15 cellular contexts compared by ENCODE assay signal in the genomic region with DNA sequence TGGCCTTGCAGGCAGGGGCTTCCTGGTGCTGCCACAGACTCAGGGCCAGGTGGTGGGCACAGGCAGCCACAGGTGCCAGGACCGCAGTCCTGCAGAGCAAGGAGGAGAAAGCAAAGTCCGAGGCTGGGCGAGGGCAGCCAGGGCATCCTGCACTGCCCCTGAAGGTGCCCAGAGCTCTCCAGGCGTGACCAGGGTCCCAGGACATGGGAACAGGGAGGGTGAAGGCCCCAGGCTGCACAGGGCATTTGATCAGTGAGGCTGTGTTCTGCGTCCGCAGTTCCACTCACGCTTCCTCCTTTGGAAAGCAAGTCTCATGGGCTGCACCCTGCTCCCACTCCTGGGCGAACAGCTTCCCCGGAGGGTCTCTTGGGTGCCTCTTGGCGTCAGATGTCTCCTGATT. TPM values are rescaled to one million over a fixed set of nuclear protein-coding genes. Genes with fewer than 3 reads are reported as not detected.
DNase-seq lines count a peak whose midpoint lies in the region; ATAC-seq and TF ChIP-seq lines count a peak whose summit lies in the region.
"Had no signal": no experiment of that assay in that cellular context is flagged by ENCODE, and none has a peak within 500 bp of the region (broad histone marks: within the 10 kb centered on the region; RNA-seq: fewer than 3 reads in every experiment).

No MANE protein-coding gene starts in this region.

- H3K9me3 Mint-ChIP-seq in stimulated activated naive CD8-positive, alpha-beta T cell treated with anti-CD3 and anti-CD28 coated beads, Interleukin-15, Interleukin-2, amounts not matched to agents 100 ng/mL and 50 ng/mL, for 24 hours, result no peaks in the 10 kb centered on the region
- H3K9me3 Mint-ChIP-seq in activated B cell treated with CpG ODN at 0.5 μM for 24 hours, result no peaks in the 10 kb centered on the region

- H3K4me1 Mint-ChIP-seq in stimulated activated naive CD8-positive, alpha-beta T cell treated with anti-CD3 and anti-CD28 coated beads, Interleukin-15, Interleukin-2, amounts not matched to agents 100 ng/mL and 50 ng/mL, for 24 hours (ENCODE audit: low read depth), result peaks cover 37% of the 10 kb centered on the region
- H3K4me1 Mint-ChIP-seq in activated B cell treated with CpG ODN at 0.5 μM for 24 hours, result peaks cover 87% of the 10 kb centered on the region

- H3K36me3 Mint-ChIP-seq in stimulated activated naive CD8-positive, alpha-beta T cell treated with anti-CD3 and anti-CD28 coated beads, Interleukin-15, Interleukin-2, amounts not matched to agents 100 ng/mL and 50 ng/mL, for 24 hours (ENCODE audit: low read depth), result no peaks in the 10 kb centered on the region
- peaks cover 17% of the 10 kb centered on the region for H3K36me3 Mint-ChIP-seq in activated B cell treated with CpG ODN at 0.5 μM for 24 hours (ENCODE audit: low read depth)

- intact Hi-C loops in activated B cell treated with CpG ODN at 0.5 μM for 24 hours (cut with micrococcal nuclease), result no loop called here

- CTCF ChIA-PET in activated B cell treated with CpG ODN at 0.5 μM for 24 hours (lab: Charles Lee), result interaction anchor here (0.8 to 2.2 kb wide), 4 partner anchors 22 to 40 kb away, joined by 3 to 16 read pairs (median 3); no protein-coding TSS in a partner anchor
- CTCF ChIA-PET in HEK293T (lab: Yijun Ruan, JAX), result no interaction called here

- no peak for DNase-seq in stimulated activated naive CD8-positive, alpha-beta T cell treated with anti-CD3 and anti-CD28 coated beads, Interleukin-15, Interleukin-2, amounts not matched to agents 100 U/mL and 50 U/mL, for 24 hours
- DNase-seq in activated B cell treated with CpG ODN at 0.5 μM for 24 hours (no peak), hippocampal formation (lab: John Stamatoyannopoulos, UW) (no peak), HEK293T (ENCODE audit: extremely low spot score) (no peak), foreskin keratinocyte (no peak)
- DNase-seq: ACHN, brain microvascular endothelial cell, DMS153, glutamatergic neuron, NCI-H1105 treated with DMSO at 0.1 percent for 48 hours, NCI-H446, PC-9 had no signal

- TF ChIP-seq CTCF in activated B cell treated with CpG ODN at 0.5 μM for 24 hours (IDR thresholded peaks at IDR 0.05) (no peak), foreskin keratinocyte (conservative IDR thresholded peaks at IDR 0.05) (no peak)

- H3K4me3 Mint-ChIP-seq in stimulated activated naive CD8-positive, alpha-beta T cell treated with anti-CD3 and anti-CD28 coated beads, Interleukin-15, Interleukin-2, amounts not matched to agents 100 ng/mL and 50 ng/mL, for 24 hours, result peak overlapping the region; percentile 80
- H3K4me3 Mint-ChIP-seq in activated B cell treated with CpG ODN at 0.5 μM for 24 hours, result peak overlapping the region; percentile 97

- H3K27ac ChIP-seq in foreskin keratinocyte, result no peak overlapping the region
- H3K27ac ChIP-seq: brain microvascular endothelial cell, PC-9 had no signal

- ATAC-seq in stimulated activated naive CD8-positive, alpha-beta T cell treated with anti-CD3 and anti-CD28 coated beads, Interleukin-15, Interleukin-2, amounts not matched to agents 100 U/mL and 50 U/mL, for 24 hours, result no peak
- ATAC-seq in activated B cell treated with CpG ODN at 0.5 μM for 24 hours (ENCODE audit: low read depth), result no peak
- no peak for ATAC-seq in GM18519 (IDR thresholded peaks at IDR 0.05; ENCODE audit: low FRiP score, unreplicated experiment)
- ATAC-seq in foreskin keratinocyte, result no peak

- no peaks in the 10 kb centered on the region for H3K9me3 ChIP-seq in mononuclear cell (ENCODE audit: low read depth, low read length)

- H3K27ac Mint-ChIP-seq in stimulated activated naive CD8-positive, alpha-beta T cell treated with anti-CD3 and anti-CD28 coated beads, Interleukin-15, Interleukin-2, amounts not matched to agents 100 ng/mL and 50 ng/mL, for 24 hours, result no peak overlapping the region
- H3K27ac Mint-ChIP-seq in activated B cell treated with CpG ODN at 0.5 μM for 24 hours, result peak overlapping the region; percentile 96

- H3K27me3 Mint-ChIP-seq in stimulated activated naive CD8-positive, alpha-beta T cell treated with anti-CD3 and anti-CD28 coated beads, Interleukin-15, Interleukin-2, amounts not matched to agents 100 ng/mL and 50 ng/mL, for 24 hours, result no peaks in the 10 kb centered on the region
- H3K27me3 Mint-ChIP-seq in activated B cell treated with CpG ODN at 0.5 μM for 24 hours, result no peaks in the 10 kb centered on the region

- H3K4me1 ChIP-seq in mononuclear cell (ENCODE audit: insufficient read depth, low read length) (peaks cover 93% of the 10 kb centered on the region), foreskin keratinocyte (peaks cover 6% of the 10 kb centered on the region)

- peak overlapping the region; percentile 60 for H3K4me3 ChIP-seq in mononuclear cell (ENCODE audit: low read length)
- H3K4me3 ChIP-seq: PC-9 had no signal

- POLR2A ChIA-PET in activated B cell treated with CpG ODN at 0.5 μM for 24 hours (lab: Charles Lee), result interaction anchor here (0.6 to 7.6 kb wide), 13 partner anchors 10 to 46 kb away, joined by 3 to 123 read pairs (median 6); partner anchors contain the start of gene ABLIM2
- POLR2A ChIA-PET in HEK293T (lab: Yijun Ruan, JAX), result no interaction called here

- no peaks in the 10 kb centered on the region for H3K27me3 ChIP-seq in mononuclear cell (ENCODE audit: insufficient read depth, low read length)
- H3K27me3 ChIP-seq in foreskin keratinocyte, result no peaks in the 10 kb centered on the region
- H3K27me3 ChIP-seq: brain microvascular endothelial cell had no signal

TF ChIP-seq in HEK293T, 16 proteins besides CTCF, POLR2A, EP300 and RAD21:
- no peak for TF ChIP-seq FOXM1 (IDR thresholded peaks at IDR 0.05; ENCODE audit: borderline replicate concordance)
- TF ChIP-seq L3MBTL2 (conservative IDR thresholded peaks at IDR 0.05), result no peak
- TF ChIP-seq NFRKB (IDR thresholded peaks at IDR 0.05), result no peak
- no peak for TF ChIP-seq BHLHE40 (IDR thresholded peaks at IDR 0.05; ENCODE audit: borderline replicate concordance)
- no peak for TF ChIP-seq LEF1 (IDR thresholded peaks at IDR 0.05; ENCODE audit: borderline replicate concordance)
- no peak for TF ChIP-seq TARDBP (IDR thresholded peaks at IDR 0.05)
- TF ChIP-seq HDGF (IDR thresholded peaks at IDR 0.05; ENCODE audit: borderline replicate concordance), result no peak
TF ChIP-seq in HEK293T: peak in this region for 0.

RNA-seq across cellular contexts. Expression of gene SH3TC1, which starts 3.0 kb away (rescaled TPM):
- total RNA-seq in activated B cell treated with CpG ODN at 0.5 μM for 24 hours (104 and 135 TPM in 2 replicates), mononuclear cell (56.6 TPM), foreskin keratinocyte (18.7 and 30.1 TPM in 2 replicates)
- 11.2 and 16.7 TPM in 2 replicates for polyA plus RNA-seq in foreskin keratinocyte

RNA-seq across cellular contexts. Expression of gene ABLIM2, which starts 43.5 kb away (rescaled TPM):
- 5.2 and 7.0 TPM in 2 replicates for total RNA-seq in activated B cell treated with CpG ODN at 0.5 μM for 24 hours
- total RNA-seq in mononuclear cell, result 0.63 TPM
- 0.39 and 0.85 TPM in 2 replicates for total RNA-seq in foreskin keratinocyte
- 0.33 and 0.49 TPM in 2 replicates for polyA plus RNA-seq in foreskin keratinocyte
